25 cellular contexts compared by ENCODE assay signal in the genomic region with DNA sequence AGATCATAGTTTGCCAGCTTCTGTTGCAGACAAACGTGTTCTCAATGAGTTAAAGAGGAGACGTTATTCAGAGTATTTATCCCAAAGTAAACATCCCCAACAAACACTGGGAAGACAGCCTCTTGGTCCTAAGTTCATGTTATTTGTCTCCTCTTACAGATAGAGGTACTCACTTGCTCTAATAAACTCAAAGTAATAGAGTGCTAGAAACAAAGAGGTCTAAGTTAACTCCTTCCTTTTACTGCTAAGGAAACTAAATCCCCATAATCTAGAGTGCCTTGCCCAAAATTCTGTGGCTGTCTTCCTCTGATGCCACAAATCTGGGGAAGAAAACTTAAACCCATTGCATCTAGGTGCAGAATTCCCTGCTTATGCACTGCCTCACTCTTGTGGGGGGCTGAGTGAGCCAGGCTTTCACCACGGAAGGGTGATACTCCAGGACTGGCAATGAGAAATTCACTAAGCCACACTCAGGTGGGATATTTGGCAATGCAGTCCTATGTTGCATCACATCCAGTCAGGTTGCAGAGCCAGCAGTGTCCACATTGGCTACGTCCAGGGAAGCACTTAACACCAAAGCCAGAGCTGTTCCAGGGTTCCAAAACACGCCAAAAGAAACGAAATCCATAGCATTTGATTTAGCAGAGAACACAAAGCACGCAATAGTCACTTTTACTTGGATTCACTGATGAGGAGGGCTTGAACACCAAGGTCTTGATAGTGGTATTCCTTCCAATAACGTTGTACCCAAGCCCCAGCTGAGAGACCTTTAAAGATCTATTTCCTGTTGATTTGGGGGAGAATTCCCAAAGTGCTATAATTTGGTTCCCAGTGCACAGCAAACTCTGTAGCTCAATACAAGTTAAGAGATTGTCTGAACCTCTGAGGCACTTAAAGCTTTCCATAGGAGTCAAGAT.
DNase-seq lines count a peak whose midpoint lies in the region; ATAC-seq, FAIRE-seq and TF ChIP-seq lines count a peak whose summit lies in the region.
"Had no signal": no experiment of that assay in that cellular context is flagged by ENCODE, and none has a peak within 500 bp of the region (broad histone marks: within the 10 kb centered on the region; RNA-seq: fewer than 3 reads in every experiment).

No MANE protein-coding gene starts in this region.

- no peak overlapping the region for H2BK120ac ChIP-seq in H1 (replicated peaks; ENCODE audit: low read depth, low read length)

- H4K20me1 ChIP-seq in H1 (replicated peaks in 1 of 2; ENCODE audit: control insufficient read depth in 1 of 2, insufficient read depth in 2 of 2, low read length in 2 of 2) = no peaks in the 10 kb centered on the region

- peak; percentile 48 for DNase-seq in HuH-7.5 (ENCODE audit: low spot score)
- no peak for DNase-seq in H1 (ENCODE audit: low read depth in 1 of 2, low spot score in 2 of 2)
- DNase-seq in left lobe of liver (ENCODE audit: low spot score) = peak; percentile 56
- no peak for DNase-seq in EL
- no peak for DNase-seq in left lung
- DNase-seq in WERI-Rb-1 = no peak
- DNase-seq in ureter (ENCODE audit: low spot score) = no peak
- DNase-seq: C1 segment of cervical spinal cord; CD4-positive, alpha-beta memory T cell; COR-L47; DMS 273 treated with DMSO at 0.1 percent for 48 hours; DMS79; GF-D8; NCI-H1092; NCI-H1417 treated with DMSO at 0.1 percent for 48 hours; NCI-H187; NCI-H2171 treated with DMSO at 0.1 percent for 48 hours; NCI-H524 treated with DMSO at 0.1 percent for 48 hours; NCI-H82; NK-92 treated with Interleukin-12 subunit alpha and Interleukin-12 subunit beta, amount 100 ng/mL, for 24 hours; PC-3 had no signal

- H2BK20ac ChIP-seq in H1 (ENCODE audit: low read length) = no peak overlapping the region

- H2BK5ac ChIP-seq in H1 (ENCODE audit: low read depth, low read length) = no peak overlapping the region

- H3K27ac ChIP-seq in H1 (ENCODE audit: low read depth, low read length) (no peak overlapping the region), left lung (no peak overlapping the region), WERI-Rb-1 (no peak overlapping the region)

- no peaks in the 10 kb centered on the region for H3K36me3 ChIP-seq in H1 (ENCODE audit: control insufficient read depth in 2 of 4, insufficient read depth in 4 of 4, low read length in 3 of 4)
- H3K36me3 ChIP-seq in left lung = no peaks in the 10 kb centered on the region
- H3K36me3 ChIP-seq in WERI-Rb-1 = no peaks in the 10 kb centered on the region

- H3K4me3 ChIP-seq in H1 (ENCODE audit: extremely low read depth in 1 of 4, insufficient read depth in 2 of 4, low read depth in 3 of 4, low read length in 4 of 4) (no peak overlapping the region), left lung (no peak overlapping the region), WERI-Rb-1 (ENCODE audit: low read depth, low read length) (no peak overlapping the region)

- 86% methylated on average over 8 of the region's 8 CpGs; no CpG with 5 or more reads in 1 of the 2 experiments for WGBS in H1 (ENCODE audit: extremely low coverage in 1 of 2, insufficient coverage in 1 of 2, insufficient read length in 1 of 2, insufficient replicate concordance in 2 of 2, low coverage in 1 of 2, low lambda C conversion rate in 2 of 2, missing lambda C conversion rate in 1 of 2), 2 experiments

- H2BK15ac ChIP-seq in H1 (ENCODE audit: low read length) = no peak overlapping the region

- no peak overlapping the region for H2AFZ ChIP-seq in H1 (ENCODE audit: low read length)

- H2BK12ac ChIP-seq in H1 (ENCODE audit: low read depth, low read length) = no peak overlapping the region

- H3K4me1 ChIP-seq in H1 (replicated peaks in 1 of 4; ENCODE audit: control insufficient read depth in 3 of 4, insufficient read depth in 4 of 4, low read length in 3 of 4) = no peaks in the 10 kb centered on the region
- H3K4me1 ChIP-seq in left lung = no peaks in the 10 kb centered on the region

- TF ChIP-seq POLR2A in H1 (IDR thresholded peaks at IDR 0.05; ENCODE audit: control extremely low read depth in 1 of 2, low read depth in 2 of 2, low read length in 2 of 2) = no peak

- no peak overlapping the region for H3K18ac ChIP-seq in H1 (ENCODE audit: extremely low read depth, low read length)

- no peak overlapping the region for H4K5ac ChIP-seq in H1 (ENCODE audit: insufficient read length, low read depth, low read length)

- TF ChIP-seq CTCF in H1 (IDR thresholded peaks at IDR 0.05; ENCODE audit: control extremely low read depth in 1 of 3, insufficient read depth in 1 of 3, low read depth in 1 of 3, low read length in 3 of 3) = no peak
- no peak for TF ChIP-seq CTCF in left lung (IDR thresholded peaks at IDR 0.05)
- no peak for TF ChIP-seq CTCF in WERI-Rb-1 (IDR thresholded peaks at IDR 0.05; ENCODE audit: low read depth, low read length)

- no peak overlapping the region for H2AK5ac ChIP-seq in H1 (ENCODE audit: low read depth, low read length)

- H3K9me3 ChIP-seq in H1 (ENCODE audit: insufficient read depth in 2 of 2, low read depth in 1 of 2, low read length in 1 of 2) (no peaks in the 10 kb centered on the region), left lung (no peaks in the 10 kb centered on the region), WERI-Rb-1 (ENCODE audit: severe bottlenecking) (no peaks in the 10 kb centered on the region)

- H3K9ac ChIP-seq in H1 (replicated peaks in 1 of 4; ENCODE audit: extremely low read depth in 1 of 4, low read depth in 3 of 4, low read length in 3 of 4) = no peak overlapping the region

- H3K56ac ChIP-seq in H1 (replicated peaks; ENCODE audit: insufficient read length, low read depth, low read length) = no peak overlapping the region

- H3K27me3 ChIP-seq in H1 (replicated peaks in 1 of 4; ENCODE audit: control insufficient read depth in 3 of 4, extremely low read depth in 1 of 4, insufficient read depth in 3 of 4, low read length in 3 of 4) = 0 out of 7 replicates have a peak, but pooled peaks cover 0 to 2% (median 0%) of the 10 kb centered on the region in 4 experiments
- H3K27me3 ChIP-seq in left lung = no peaks in the 10 kb centered on the region
- H3K27me3 ChIP-seq in WERI-Rb-1 (ENCODE audit: insufficient read depth, low read depth, severe bottlenecking) = peaks cover 8% of the 10 kb centered on the region

- no peak overlapping the region for H4K91ac ChIP-seq in H1 (replicated peaks; ENCODE audit: insufficient read length, low read length)

- FAIRE-seq in H1 (lab: Jason Lieb, UNC) = no peak
- FAIRE-seq: GM12892, GM19239, H54 had no signal

- no peaks in the 10 kb centered on the region for H3K79me2 ChIP-seq in H1 (ENCODE audit: control insufficient read depth in 1 of 2, insufficient read depth in 2 of 2, low read length in 2 of 2)

- no peak overlapping the region for H3K23ac ChIP-seq in H1 (ENCODE audit: insufficient read length)

- intact Hi-C loops in left lung (cut with DNase I) = no loop called here

- CTCF ChIA-PET in H1 (lab: Charles Lee; ENCODE audit: partially characterized antibody) = interaction anchor here (0.7 kb wide), 1 partner anchor 82 kb away, joined by 3 read pairs; no protein-coding TSS in a partner anchor

- TF ChIP-seq RAD21 in H1 (IDR thresholded peaks at IDR 0.05 in 1 of 2, conservative IDR thresholded peaks at IDR 0.05 in 1 of 2; ENCODE audit: low read depth in 2 of 2, low read length in 2 of 2) = no peak

- peak; percentile 64 for ATAC-seq in left lobe of liver
- no peak for ATAC-seq in left lung
- ATAC-seq: PC-3, SK-N-SH treated with all-trans-retinoic acid at 6 μM for 48 hours had no signal

- H3K4me2 ChIP-seq in H1 (ENCODE audit: insufficient read depth in 1 of 2, low read depth in 2 of 2, low read length in 2 of 2) = no peak overlapping the region

- H3K23me2 ChIP-seq in H1 (ENCODE audit: low read depth, low read length) = no peaks in the 10 kb centered on the region

- H4K8ac ChIP-seq in H1 (ENCODE audit: extremely low read depth, insufficient read depth, low read length) = no peak overlapping the region

- H3K79me1 ChIP-seq in H1 (ENCODE audit: low read depth, low read length) = no peaks in the 10 kb centered on the region

- POLR2A ChIA-PET in H1 (lab: Charles Lee; ENCODE audit: partially characterized antibody) = no interaction called here

- no peak overlapping the region for H3K4ac ChIP-seq in H1 (replicated peaks; ENCODE audit: insufficient read length, low read depth, low read length)

- H3K14ac ChIP-seq in H1 (ENCODE audit: insufficient read length) = no peak overlapping the region

- TF ChIP-seq EP300 in H1 (IDR thresholded peaks at IDR 0.05; ENCODE audit: borderline replicate concordance in 1 of 2, low read depth in 2 of 2, low read length in 2 of 2) = no peak

TF ChIP-seq in H1, 55 proteins besides CTCF, POLR2A, EP300 and RAD21:
- TF ChIP-seq PHF8 (conservative IDR thresholded peaks at IDR 0.05; ENCODE audit: low read depth, low read length) (no peak), CEBPB (IDR thresholded peaks at IDR 0.05; ENCODE audit: low read depth, low read length) (peak; percentile 38; the same call in 1 of the 2 replicates)

Comparison
In these comparisons a context has a peak if more than half of its experiments do, and no peak if none do; other contexts are left out.
1. DNase-seq: peak in HuH-7.5 (single experiment) and left lobe of liver (single experiment); none in H1 (0 of 2), EL (single experiment), left lung (0 of 2), WERI-Rb-1 (single experiment) and ureter (single experiment).